21 cellular contexts compared by ENCODE assay signal in the genomic region with DNA sequence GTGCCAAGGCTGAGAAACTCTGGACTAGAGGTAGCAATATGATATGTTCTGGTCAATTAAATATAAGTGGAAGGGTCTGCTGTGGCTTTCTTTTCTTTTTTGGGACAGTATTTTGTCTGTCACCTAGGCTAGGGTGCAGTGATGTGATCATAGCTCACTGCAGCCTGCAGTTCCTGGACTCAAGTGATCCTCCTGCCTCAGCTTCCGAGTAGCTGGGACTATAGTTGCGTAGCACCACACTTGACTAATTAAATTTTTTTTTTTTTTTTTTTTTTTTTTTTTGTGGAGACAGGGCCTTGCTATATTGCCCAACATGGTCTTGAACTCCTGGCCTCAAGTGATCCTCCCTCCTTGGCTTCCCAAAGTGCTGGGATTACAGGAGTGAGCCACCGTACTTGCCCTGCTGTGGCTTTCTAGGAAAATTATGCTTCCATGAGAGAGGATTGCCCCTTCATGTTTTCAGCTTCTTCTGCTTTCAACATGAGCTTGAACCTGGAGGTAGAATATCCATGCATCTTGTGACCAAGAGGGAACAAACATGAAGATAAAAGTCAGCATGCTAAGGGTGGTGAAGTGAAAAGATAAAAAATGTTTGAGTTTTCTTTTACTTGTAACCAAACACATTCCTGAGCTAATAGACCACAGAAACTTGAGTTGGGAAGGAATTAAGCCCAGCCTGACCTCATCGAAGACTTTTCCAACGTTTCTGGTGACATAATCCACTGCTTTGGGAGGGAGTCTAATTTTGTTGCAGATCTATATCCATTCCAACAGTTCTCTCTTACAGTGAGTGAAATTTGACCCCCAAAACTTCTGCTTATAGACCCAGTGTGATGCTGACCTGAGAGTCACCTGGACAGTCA.
DNase-seq lines count a peak whose midpoint lies in the region; ATAC-seq and TF ChIP-seq lines count a peak whose summit lies in the region.
"Had no signal": no experiment of that assay in that cellular context is flagged by ENCODE, and none has a peak within 500 bp of the region (broad histone marks: within the 10 kb centered on the region; RNA-seq: fewer than 3 reads in every experiment).

No MANE protein-coding gene starts in this region.

- H3K9me3 ChIP-seq in SK-N-SH (no peaks in the 10 kb centered on the region), hepatocyte (ENCODE audit: low read depth) (no peaks in the 10 kb centered on the region), thyroid gland (no peaks in the 10 kb centered on the region)
- H3K9me3 ChIP-seq: adrenal gland, upper lobe of left lung had no signal

- peak; percentile 11 for ATAC-seq in SK-N-SH treated with all-trans-retinoic acid at 6 μM for 48 hours
- no peak for ATAC-seq in HG02678 (IDR thresholded peaks at IDR 0.05; ENCODE audit: unreplicated experiment)
- ATAC-seq: activated CD4-positive, CD25-positive, alpha-beta regulatory T cell treated with anti-CD3 and anti-CD28 coated beads, Interleukin-2, amount 50 U/mL, for 24 hours; stimulated activated naive B cell treated with anti-CD40 and anti-IgM and Interleukin-4, amounts not matched to agents 10 μg/mL and 1 μg/mL and 100 μg/mL, for 72 hours had no signal

- no peaks in the 10 kb centered on the region for H4K20me1 ChIP-seq in SK-N-SH (ENCODE audit: insufficient read depth)
- H4K20me1 ChIP-seq in hepatocyte (ENCODE audit: insufficient read depth, poor library complexity, severe bottlenecking): peaks cover 3% of the 10 kb centered on the region

- H3K36me3 ChIP-seq in SK-N-SH (replicated peaks in 1 of 2; ENCODE audit: control insufficient read depth in 1 of 2, insufficient read depth in 2 of 2, low read length in 1 of 2) (no peaks in the 10 kb centered on the region), hepatocyte (replicated peaks; ENCODE audit: insufficient read depth, low read depth) (no peaks in the 10 kb centered on the region), thyroid gland (no peaks in the 10 kb centered on the region)
- H3K36me3 ChIP-seq: adrenal gland, upper lobe of left lung had no signal

- no peak for TF ChIP-seq CTCF in SK-N-SH (IDR thresholded peaks at IDR 0.05)
- no peak for TF ChIP-seq CTCF in hepatocyte (IDR thresholded peaks at IDR 0.05; ENCODE audit: poor library complexity)
- no peak for TF ChIP-seq CTCF in thyroid gland (IDR thresholded peaks at IDR 0.05)

- TF ChIP-seq RAD21 in SK-N-SH (IDR thresholded peaks at IDR 0.05; ENCODE audit: low read length): no peak

- H3F3A ChIP-seq in SK-N-SH (replicated peaks; ENCODE audit: insufficient read depth): no peaks in the 10 kb centered on the region

- 87% methylated on average over 5 of the region's 5 CpGs for WGBS in SK-N-SH (ENCODE audit: low lambda C conversion rate)
- 57% methylated on average over 5 of the region's 5 CpGs for WGBS in hepatocyte (ENCODE audit: low lambda C conversion rate, missing lambda C conversion rate)
- 53 to 66% methylated on average over 5 of the region's 5 CpGs for WGBS in thyroid gland, 2 donors

- POLR2A ChIA-PET in SK-N-SH (lab: Yijun Ruan, JAX): no interaction called here

- H2AFZ ChIP-seq in SK-N-SH (ENCODE audit: low read depth): no peak overlapping the region
- no peak overlapping the region for H2AFZ ChIP-seq in hepatocyte

- intact Hi-C loops in thyroid gland (cut with DNase I): no loop called here

- H3K79me2 ChIP-seq in SK-N-SH (ENCODE audit: insufficient read depth) (no peaks in the 10 kb centered on the region), hepatocyte (peaks cover 89% of the 10 kb centered on the region)

- DNase-seq in SK-N-SH (no peak), astrocyte of the hippocampus (ENCODE audit: low read depth, low spot score) (peak; percentile 84), hepatocyte (ENCODE audit: low spot score) (no peak), thyroid gland (peak in 1 of 2 donors; percentile 20), AG08396 (ENCODE audit: low spot score) (no peak)
- no peak for DNase-seq in effector CD4-positive, alpha-beta T cell
- DNase-seq: 8988T; adrenal gland; CD4-positive, CD25-positive, alpha-beta regulatory T cell; DMS79 treated with DMSO at 0.1 percent for 48 hours; erythroblast; MM.1S; naive B cell; NCI-H187 treated with DMSO at 0.1 percent for 48 hours; NCI-H510A; stimulated activated naive B cell treated with anti-CD40 and anti-IgM and Interleukin-4, amounts not matched to agents 10 μg/mL and 1 μg/mL and 100 μg/mL, for 72 hours had no signal

- CTCF ChIA-PET in SK-N-SH (lab: Yijun Ruan, JAX): no interaction called here

- TF ChIP-seq EP300 in SK-N-SH (IDR thresholded peaks at IDR 0.05; ENCODE audit: borderline replicate concordance in 1 of 2, low read depth in 1 of 2, low read length in 1 of 2): no peak

- H3K27me3 ChIP-seq in SK-N-SH (ENCODE audit: insufficient read depth): no peaks in the 10 kb centered on the region
- H3K27me3 ChIP-seq in hepatocyte: no peaks in the 10 kb centered on the region
- H3K27me3 ChIP-seq in thyroid gland: no peaks in the 10 kb centered on the region
- H3K27me3 ChIP-seq: adrenal gland, upper lobe of left lung had no signal

- no peak overlapping the region for H3K9ac ChIP-seq in SK-N-SH

- no peak for TF ChIP-seq POLR2A in thyroid gland (IDR thresholded peaks at IDR 0.05)

- H3K9me2 ChIP-seq in SK-N-SH (no peaks in the 10 kb centered on the region), hepatocyte (replicated peaks; ENCODE audit: insufficient read depth) (no peaks in the 10 kb centered on the region)

- H3K4me3 ChIP-seq in SK-N-SH (ENCODE audit: low read depth in 2 of 2, low read length in 1 of 2) (no peak overlapping the region), hepatocyte (no peak overlapping the region), thyroid gland (replicated peaks in 1 of 3) (no peak overlapping the region)
- H3K4me3 ChIP-seq: adrenal gland, lung, upper lobe of left lung had no signal

- H3K4me2 ChIP-seq in SK-N-SH: no peak overlapping the region
- H3K4me2 ChIP-seq in hepatocyte: no peak overlapping the region

- H3K4me1 ChIP-seq in SK-N-SH (ENCODE audit: control insufficient read depth in 1 of 2, insufficient read depth in 2 of 2, low read depth in 1 of 2, low read length in 1 of 2): peaks cover 0 to 8% of the 10 kb centered on the region in 2 experiments; a peak in 3 of 4 replicates
- peaks cover 16% of the 10 kb centered on the region for H3K4me1 ChIP-seq in hepatocyte (ENCODE audit: insufficient read depth)
- peaks cover 51 to 53% of the 10 kb centered on the region in 2 donors for H3K4me1 ChIP-seq in thyroid gland

- H3K27ac ChIP-seq in SK-N-SH (ENCODE audit: low read depth in 2 of 2, low read length in 1 of 2): no peak overlapping the region
- H3K27ac ChIP-seq in hepatocyte: peak overlapping the region; percentile 66
- H3K27ac ChIP-seq in thyroid gland: peak overlapping the region; percentile 25 to 83 (median 64)
- H3K27ac ChIP-seq: adrenal gland, upper lobe of left lung had no signal

TF ChIP-seq in SK-N-SH treated with all-trans-retinoic acid at 6 μM for 48 hours, 23 proteins besides CTCF, POLR2A, EP300 and RAD21 (continues in another document):
- TF ChIP-seq SNAI2 (CRISPR knock-in tag; IDR thresholded peaks at IDR 0.05) (no peak), ISL1 (CRISPR knock-in tag; IDR thresholded peaks at IDR 0.05) (no peak), GLIS3 (CRISPR knock-in tag; IDR thresholded peaks at IDR 0.05) (no peak), TCF4 (CRISPR knock-in tag; IDR thresholded peaks at IDR 0.05; ENCODE audit: borderline replicate concordance) (no peak), ESRRG (CRISPR knock-in tag; IDR thresholded peaks at IDR 0.05) (no peak)
- TF ChIP-seq, protein P1, sequence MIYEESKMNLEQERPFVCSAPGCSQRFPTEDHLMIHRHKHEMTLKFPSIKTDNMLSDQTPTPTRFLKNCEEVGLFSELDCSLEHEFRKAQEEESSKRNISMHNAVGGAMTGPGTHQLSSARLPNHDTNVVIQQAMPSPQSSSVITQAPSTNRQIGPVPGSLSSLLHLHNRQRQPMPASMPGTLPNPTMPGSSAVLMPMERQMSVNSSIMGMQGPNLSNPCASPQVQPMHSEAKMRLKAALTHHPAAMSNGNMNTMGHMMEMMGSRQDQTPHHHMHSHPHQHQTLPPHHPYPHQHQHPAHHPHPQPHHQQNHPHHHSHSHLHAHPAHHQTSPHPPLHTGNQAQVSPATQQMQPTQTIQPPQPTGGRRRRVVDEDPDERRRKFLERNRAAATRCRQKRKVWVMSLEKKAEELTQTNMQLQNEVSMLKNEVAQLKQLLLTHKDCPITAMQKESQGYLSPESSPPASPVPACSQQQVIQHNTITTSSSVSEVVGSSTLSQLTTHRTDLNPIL (CRISPR knock-in tag; IDR thresholded peaks at IDR 0.05; ENCODE audit: low read depth): no peak

TF ChIP-seq in SK-N-SH, 30 proteins besides CTCF, POLR2A, EP300 and RAD21 (continues in another document):
- TF ChIP-seq CHD2 (IDR thresholded peaks at IDR 0.05; ENCODE audit: low read length, partially characterized antibody) (no peak), TCF12 (IDR thresholded peaks at IDR 0.05) (no peak), NFIC (IDR thresholded peaks at IDR 0.05; ENCODE audit: borderline replicate concordance) (no peak), SIN3A (IDR thresholded peaks at IDR 0.05; ENCODE audit: borderline replicate concordance, low read depth, low read length) (no peak), ZBTB33 (IDR thresholded peaks at IDR 0.05; ENCODE audit: borderline replicate concordance, low read depth) (no peak), ELF1 (IDR thresholded peaks at IDR 0.05) (no peak), PBX3 (IDR thresholded peaks at IDR 0.05) (no peak), RFX5 (IDR thresholded peaks at IDR 0.05; ENCODE audit: low read length) (no peak)

Comparison
In these comparisons a context has a peak if more than half of its experiments do, and no peak if none do; other contexts are left out.
1. H3K27ac ChIP-seq: peak in hepatocyte (single experiment) and thyroid gland (3 of 3); none in SK-N-SH (0 of 2).